In the genomic region with DNA sequence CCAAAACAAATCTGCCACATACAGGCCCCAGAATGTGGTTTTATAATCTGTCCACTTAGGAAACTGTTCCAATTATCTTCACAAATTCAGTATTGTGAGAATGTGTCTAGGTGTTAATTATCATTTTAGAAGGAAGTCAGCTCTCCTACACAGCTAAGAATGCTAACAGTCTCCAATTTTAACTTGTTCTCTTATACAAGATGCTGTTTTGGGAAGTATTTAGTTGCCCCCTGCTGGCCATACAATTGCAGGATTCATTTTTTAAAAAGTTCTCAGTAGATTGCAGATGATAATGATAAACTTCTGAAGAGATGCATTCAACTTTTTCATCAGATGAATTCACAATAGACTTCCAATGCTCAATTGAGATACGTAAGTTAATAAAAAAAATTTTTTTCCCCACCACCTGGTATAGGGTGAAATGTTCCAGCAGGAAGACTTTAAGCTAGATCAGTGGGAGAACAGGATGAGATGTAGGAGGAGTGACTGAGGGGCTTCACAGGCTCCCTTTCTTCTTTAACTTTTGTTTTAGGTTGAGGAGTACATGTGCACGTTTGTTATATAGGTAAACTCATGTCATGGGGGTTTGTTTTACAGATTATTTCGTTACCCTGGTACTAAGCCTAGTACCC, we compare ENCODE assay signal across 7 cellular contexts. TPM values are rescaled to one million over a fixed set of nuclear protein-coding genes. Genes with fewer than 3 reads are reported as not detected.
DNase-seq lines count a peak whose midpoint lies in the region; ATAC-seq and TF ChIP-seq lines count a peak whose summit lies in the region.

No MANE protein-coding gene starts in this region.

- H3K27me3 Mint-ChIP-seq in WTC11 (ENCODE audit: low read depth): no peaks in the 10 kb centered on the region

- no peaks in the 10 kb centered on the region for H3K36me3 Mint-ChIP-seq in WTC11

- TF ChIP-seq CTCF in GM20000 (IDR thresholded peaks at IDR 0.05; ENCODE audit: extremely low read depth, missing control alignments) (peak; percentile 51), WTC11 (IDR thresholded peaks at IDR 0.05) (peak; percentile 36; the same call in 1 of the 2 replicates), fibroblast of pulmonary artery (IDR thresholded peaks at IDR 0.05; ENCODE audit: low read length, missing control alignments) (peak; percentile 69)

- H3K9me3 Mint-ChIP-seq in WTC11: peaks cover 6% of the 10 kb centered on the region

- DNase-seq in EH (ENCODE audit: low read depth) (peak; percentile 61), GM20000 (ENCODE audit: low spot score) (peak; percentile 19), NCI-H1105 (lab: John Stamatoyannopoulos, UW) (peak; percentile 7), WTC11 (ENCODE audit: low spot score) (no peak), fibroblast of pulmonary artery (ENCODE audit: low read depth) (peak; percentile 73), pons (ENCODE audit: low spot score) (peak; percentile 66)

- ATAC-seq in WTC11: no peak
- ATAC-seq in HG02938 (IDR thresholded peaks at IDR 0.05; ENCODE audit: unreplicated experiment): no peak

- no peak overlapping the region for H3K27ac Mint-ChIP-seq in WTC11

- H3K4me3 ChIP-seq in fibroblast of pulmonary artery (replicated peaks; ENCODE audit: low read depth, low read length): no peak overlapping the region

- no peaks in the 10 kb centered on the region for H3K4me1 Mint-ChIP-seq in WTC11

- POLR2A ChIA-PET in WTC11 (lab: Charles Lee): no interaction called here

- H3K4me3 Mint-ChIP-seq in WTC11: no peak overlapping the region

- CTCF ChIA-PET in WTC11 (lab: Charles Lee): interaction anchor here (0.6 to 2.3 kb wide), 9 partner anchors 13 to 556 kb away, joined by 3 to 6 read pairs (median 3); a partner anchor contains a TSS

TF ChIP-seq in WTC11, 78 proteins besides CTCF, POLR2A, EP300 and RAD21:
- TF ChIP-seq, protein P1, sequence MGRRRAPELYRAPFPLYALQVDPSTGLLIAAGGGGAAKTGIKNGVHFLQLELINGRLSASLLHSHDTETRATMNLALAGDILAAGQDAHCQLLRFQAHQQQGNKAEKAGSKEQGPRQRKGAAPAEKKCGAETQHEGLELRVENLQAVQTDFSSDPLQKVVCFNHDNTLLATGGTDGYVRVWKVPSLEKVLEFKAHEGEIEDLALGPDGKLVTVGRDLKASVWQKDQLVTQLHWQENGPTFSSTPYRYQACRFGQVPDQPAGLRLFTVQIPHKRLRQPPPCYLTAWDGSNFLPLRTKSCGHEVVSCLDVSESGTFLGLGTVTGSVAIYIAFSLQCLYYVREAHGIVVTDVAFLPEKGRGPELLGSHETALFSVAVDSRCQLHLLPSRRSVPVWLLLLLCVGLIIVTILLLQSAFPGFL (CRISPR knock-in tag; IDR thresholded peaks at IDR 0.05; ENCODE audit: borderline replicate concordance): no peak
- TF ChIP-seq, protein P2, sequence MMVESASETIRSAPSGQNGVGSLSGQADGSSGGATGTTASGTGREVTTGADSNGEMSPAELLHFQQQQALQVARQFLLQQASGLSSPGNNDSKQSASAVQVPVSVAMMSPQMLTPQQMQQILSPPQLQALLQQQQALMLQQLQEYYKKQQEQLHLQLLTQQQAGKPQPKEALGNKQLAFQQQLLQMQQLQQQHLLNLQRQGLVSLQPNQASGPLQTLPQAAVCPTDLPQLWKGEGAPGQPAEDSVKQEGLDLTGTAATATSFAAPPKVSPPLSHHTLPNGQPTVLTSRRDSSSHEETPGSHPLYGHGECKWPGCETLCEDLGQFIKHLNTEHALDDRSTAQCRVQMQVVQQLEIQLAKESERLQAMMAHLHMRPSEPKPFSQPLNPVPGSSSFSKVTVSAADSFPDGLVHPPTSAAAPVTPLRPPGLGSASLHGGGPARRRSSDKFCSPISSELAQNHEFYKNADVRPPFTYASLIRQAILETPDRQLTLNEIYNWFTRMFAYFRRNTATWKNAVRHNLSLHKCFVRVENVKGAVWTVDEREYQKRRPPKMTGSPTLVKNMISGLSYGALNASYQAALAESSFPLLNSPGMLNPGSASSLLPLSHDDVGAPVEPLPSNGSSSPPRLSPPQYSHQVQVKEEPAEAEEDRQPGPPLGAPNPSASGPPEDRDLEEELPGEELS (CRISPR knock-in tag; IDR thresholded peaks at IDR 0.05): no peak

RNA-seq across cellular contexts. Expression of a gene that starts 27.3 kb away (rescaled TPM):
- total RNA-seq in WTC11 (2021): 68.7 to 81.7 TPM (median 72.8 TPM) in 3 replicates
